Comparison of ENCODE assay signal across 15 cellular contexts in the genomic region with DNA sequence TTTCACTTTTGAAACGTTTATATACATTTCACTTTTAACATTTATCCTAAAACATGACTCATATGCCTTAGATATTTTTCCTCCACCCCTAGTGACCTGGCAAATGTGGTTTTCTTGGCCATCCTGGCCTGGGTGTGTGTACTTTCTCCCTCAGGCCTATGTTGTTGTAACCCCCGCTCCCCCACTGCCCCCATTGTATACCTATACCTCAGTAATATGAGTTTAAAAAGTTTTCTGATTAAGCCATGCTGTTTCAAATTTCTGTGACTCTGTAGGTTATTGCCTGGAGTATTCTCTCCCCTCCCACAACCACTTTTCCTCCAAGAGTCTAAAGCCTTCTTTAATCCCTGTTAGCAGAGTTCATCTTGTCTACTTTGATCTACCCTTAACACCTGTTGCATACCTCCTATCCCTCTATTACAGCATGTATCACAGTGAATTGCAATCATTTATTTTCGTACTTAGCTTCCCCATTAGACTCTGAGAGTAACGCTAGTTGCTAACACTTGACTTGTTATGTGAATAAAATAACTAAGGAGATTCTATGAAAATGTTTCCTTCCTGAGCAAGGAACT.
A peak's percentile ranks its signal among the peaks of the same experiment; 100 is the strongest.
DNase-seq lines count a peak whose midpoint lies in the region; ATAC-seq and TF ChIP-seq lines count a peak whose summit lies in the region.
"Had no signal": no experiment of that assay in that cellular context is flagged by ENCODE, and none has a peak within 500 bp of the region (broad histone marks: within the 10 kb centered on the region; RNA-seq: fewer than 3 reads in every experiment).

No MANE protein-coding gene starts in this region.

- no peak for DNase-seq in GM23338 (ENCODE audit: low spot score)
- no peak for DNase-seq in RWPE2 (ENCODE audit: low spot score)
- no peak for DNase-seq in left cardiac atrium
- DNase-seq in progenitor cell of endocrine pancreas (ENCODE audit: low spot score, unreplicated experiment) = no peak
- no peak for DNase-seq in SHP77 (lab: John Stamatoyannopoulos, UW)
- DNase-seq in DMS79 treated with DMSO at 0.1 percent for 48 hours (lab: John Stamatoyannopoulos, UW) = no peak
- no peak for DNase-seq in lower lobe of right lung
- DNase-seq: activated CD4-positive, alpha-beta T cell treated with anti-CD3 and anti-CD28 coated beads for 48 hours; DND-41; midbrain; NCI-H1417 treated with DMSO at 0.1 percent for 48 hours; stimulated activated naive CD4-positive, alpha-beta T cell had no signal

- H4K20me1 ChIP-seq in GM23338 (replicated peaks; ENCODE audit: insufficient read depth) = no peaks in the 10 kb centered on the region

- H3K27ac ChIP-seq in GM23338 (ENCODE audit: low read depth) = no peak overlapping the region
- H3K27ac ChIP-seq in RWPE2 (ENCODE audit: poor library complexity, severe bottlenecking) = no peak overlapping the region
- H3K27ac ChIP-seq in lower lobe of right lung = no peak overlapping the region
- H3K27ac ChIP-seq: neural progenitor cell had no signal

- H3K9me2 ChIP-seq in GM23338 (ENCODE audit: insufficient read depth) = no peaks in the 10 kb centered on the region

- ATAC-seq in GM23338 = no peak
- ATAC-seq in RWPE2 (ENCODE audit: low read depth) = peak; percentile 60
- ATAC-seq in left cardiac atrium = peak; percentile 15 to 23
- ATAC-seq in lower lobe of right lung = no peak
- no peak for ATAC-seq in esophagus mucosa
- ATAC-seq: activated T-helper 17 cell treated with anti-CD3 and anti-CD28 coated beads, Interleukin-2, amount 50 U/mL, for 72 hours had no signal

- TF ChIP-seq CTCF in GM23338 (conservative IDR thresholded peaks at IDR 0.05; ENCODE audit: low read depth in 2 of 2) (no peak), RWPE2 (IDR thresholded peaks at IDR 0.05; ENCODE audit: poor library complexity, severe bottlenecking) (no peak), progenitor cell of endocrine pancreas (IDR thresholded peaks at IDR 0.05; ENCODE audit: unreplicated experiment) (no peak), lower lobe of right lung (IDR thresholded peaks at IDR 0.05) (no peak)

- H3K4me3 ChIP-seq in GM23338 (no peak overlapping the region), RWPE2 (ENCODE audit: severe bottlenecking) (no peak overlapping the region), lower lobe of right lung (no peak overlapping the region)
- H3K4me3 ChIP-seq: neural progenitor cell had no signal

- no peak overlapping the region for H3K4me3 Mint-ChIP-seq in GM23338
- H3K4me3 Mint-ChIP-seq in progenitor cell of endocrine pancreas (ENCODE audit: low read depth) = no peak overlapping the region
- H3K4me3 Mint-ChIP-seq: activated T-helper 17 cell treated with anti-CD3 and anti-CD28 coated beads, Interleukin-2, amount 50 U/mL, for 72 hours; neural progenitor cell had no signal

- H3F3A ChIP-seq in GM23338 (replicated peaks; ENCODE audit: low read depth) = no peaks in the 10 kb centered on the region

- intact Hi-C loops in left cardiac atrium (cut with DNase I) (no loop called here), lower lobe of right lung (cut with DNase I) (no loop called here)

- H3K9me3 ChIP-seq in RWPE2 (ENCODE audit: severe bottlenecking) (no peaks in the 10 kb centered on the region), lower lobe of right lung (peaks cover 5% of the 10 kb centered on the region)

- H3K79me2 ChIP-seq in GM23338 (replicated peaks; ENCODE audit: insufficient read depth) = peaks cover 46% of the 10 kb centered on the region

- H2AFZ ChIP-seq in GM23338 = no peak overlapping the region
- H2AFZ ChIP-seq: neural progenitor cell had no signal

- H3K4me1 Mint-ChIP-seq in GM23338 (peaks cover 40% of the 10 kb centered on the region), progenitor cell of endocrine pancreas (ENCODE audit: low read depth) (peaks cover 46% of the 10 kb centered on the region)

- H3K27me3 Mint-ChIP-seq in GM23338 (ENCODE audit: insufficient read depth, low read depth, poor library complexity) (no peaks in the 10 kb centered on the region), progenitor cell of endocrine pancreas (no peaks in the 10 kb centered on the region)
- H3K27me3 Mint-ChIP-seq: activated T-helper 17 cell treated with anti-CD3 and anti-CD28 coated beads, Interleukin-2, amount 50 U/mL, for 72 hours had no signal

- H3K27me3 ChIP-seq in GM23338 (ENCODE audit: insufficient read depth) (no peaks in the 10 kb centered on the region), RWPE2 (ENCODE audit: insufficient read depth, poor library complexity, severe bottlenecking) (no peaks in the 10 kb centered on the region), lower lobe of right lung (ENCODE audit: low read depth) (no peaks in the 10 kb centered on the region)
- H3K27me3 ChIP-seq: neural progenitor cell had no signal

- no peaks in the 10 kb centered on the region for H3K36me3 ChIP-seq in GM23338 (ENCODE audit: insufficient read depth)
- H3K36me3 ChIP-seq in RWPE2 (ENCODE audit: low read depth) = 0 out of 2 replicates have a peak, but pooled peaks cover 3% of the 10 kb centered on the region
- H3K36me3 ChIP-seq in lower lobe of right lung = no peaks in the 10 kb centered on the region
- H3K36me3 ChIP-seq: neural progenitor cell had no signal

- H3K36me3 Mint-ChIP-seq in GM23338 (ENCODE audit: low read depth) (peaks cover 26% of the 10 kb centered on the region), progenitor cell of endocrine pancreas (ENCODE audit: insufficient read depth) (peaks cover 10% of the 10 kb centered on the region)

- no peak overlapping the region for H3K4me2 ChIP-seq in GM23338
- H3K4me2 ChIP-seq: neural progenitor cell had no signal

- H3K27ac Mint-ChIP-seq in GM23338 = peak overlapping the region; percentile 52
- H3K27ac Mint-ChIP-seq in progenitor cell of endocrine pancreas = peak overlapping the region; percentile 40
- H3K27ac Mint-ChIP-seq: activated T-helper 17 cell treated with anti-CD3 and anti-CD28 coated beads, Interleukin-2, amount 50 U/mL, for 72 hours; neural progenitor cell had no signal

- H3K9me3 Mint-ChIP-seq in GM23338 = peaks cover 22% of the 10 kb centered on the region
- H3K9me3 Mint-ChIP-seq in progenitor cell of endocrine pancreas (ENCODE audit: low read depth) = peaks cover 6% of the 10 kb centered on the region
- H3K9me3 Mint-ChIP-seq: activated T-helper 17 cell treated with anti-CD3 and anti-CD28 coated beads, Interleukin-2, amount 50 U/mL, for 72 hours had no signal

- H3K4me1 ChIP-seq in GM23338 (ENCODE audit: insufficient read depth) = peaks cover 39% of the 10 kb centered on the region
- peaks cover 28% of the 10 kb centered on the region for H3K4me1 ChIP-seq in RWPE2 (ENCODE audit: insufficient read depth, poor library complexity, severe bottlenecking)
- peaks cover 26% of the 10 kb centered on the region for H3K4me1 ChIP-seq in lower lobe of right lung

TF ChIP-seq in GM23338, 12 proteins besides CTCF, POLR2A, EP300 and RAD21:
- no peak for TF ChIP-seq EZH2 (IDR thresholded peaks at IDR 0.05; ENCODE audit: low read depth, unreplicated experiment)
TF ChIP-seq in GM23338: peak in this region for 0.

Comparison
In these comparisons a context has a peak if more than half of its experiments do, and no peak if none do; other contexts are left out.
1. ATAC-seq: peak in RWPE2 (single experiment) and left cardiac atrium (2 of 2); none in GM23338 (single experiment), lower lobe of right lung (0 of 2) and esophagus mucosa (single experiment).